Comparison of ENCODE assay signal across 9 cellular contexts in the genomic region with DNA sequence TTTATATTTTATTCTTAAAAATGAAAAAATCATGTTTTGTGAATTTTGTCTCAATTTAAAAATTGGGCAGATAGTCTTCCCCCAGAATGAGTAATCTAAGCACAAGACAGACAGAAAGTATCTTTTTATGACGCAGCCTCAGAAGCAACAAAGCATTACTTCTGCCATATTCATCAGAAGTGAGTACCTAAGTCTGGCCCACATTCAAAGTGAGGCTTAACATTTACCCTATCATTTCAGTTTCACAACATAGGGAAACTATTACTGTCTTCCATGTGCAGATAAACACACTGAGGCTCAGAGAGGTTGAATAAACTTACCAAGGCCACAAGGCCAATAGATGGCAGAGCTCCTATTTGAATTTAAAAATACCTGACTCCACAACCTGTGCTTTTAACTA.
DNase-seq lines count a peak whose midpoint lies in the region; ATAC-seq lines count a peak whose summit lies in the region.
"Had no signal": no experiment of that assay in that cellular context is flagged by ENCODE, and none has a peak within 500 bp of the region (broad histone marks: within the 10 kb centered on the region; RNA-seq: fewer than 3 reads in every experiment).

No MANE protein-coding gene starts in this region.

- peak; percentile 21 for DNase-seq in AG08396 (ENCODE audit: low spot score)
- peak; percentile 17 for DNase-seq in adipocyte (ENCODE audit: low read depth)
- no peak for DNase-seq in DMS153 (lab: John Stamatoyannopoulos, UW)
- DNase-seq in glomerular visceral epithelial cell (ENCODE audit: extremely low spot score) = no peak
- no peak for DNase-seq in retina
- DNase-seq: NCI-H2107 had no signal

- ATAC-seq in GM18858 (IDR thresholded peaks at IDR 0.05; ENCODE audit: unreplicated experiment) (peak; percentile 54), HG02973 (IDR thresholded peaks at IDR 0.05; ENCODE audit: unreplicated experiment) (peak; percentile 63), GM21737 (IDR thresholded peaks at IDR 0.05; ENCODE audit: unreplicated experiment) (no peak)

- H3K9me3 ChIP-seq in adipocyte (ENCODE audit: control insufficient read depth, low read length) = no peaks in the 10 kb centered on the region

- no peaks in the 10 kb centered on the region for H3K36me3 ChIP-seq in adipocyte (ENCODE audit: control insufficient read depth, insufficient read depth, low read length, severe bottlenecking)

- H3K9ac ChIP-seq in adipocyte (ENCODE audit: low read length) = no peak overlapping the region

- no peak overlapping the region for H3K4me3 ChIP-seq in adipocyte (ENCODE audit: low read length)

- no peaks in the 10 kb centered on the region for H3K27me3 ChIP-seq in adipocyte (replicated peaks; ENCODE audit: control insufficient read depth, insufficient read depth, low read length)

- H3K4me1 ChIP-seq in adipocyte (ENCODE audit: control insufficient read depth, insufficient read depth, low read length) = peaks cover 5% of the 10 kb centered on the region

Comparison
In these comparisons a context has a peak if more than half of its experiments do, and no peak if none do; other contexts are left out.
1. DNase-seq: peak in AG08396 (single experiment) and adipocyte (single experiment); none in DMS153 (single experiment), glomerular visceral epithelial cell (single experiment) and retina (single experiment).